In the genomic region with DNA sequence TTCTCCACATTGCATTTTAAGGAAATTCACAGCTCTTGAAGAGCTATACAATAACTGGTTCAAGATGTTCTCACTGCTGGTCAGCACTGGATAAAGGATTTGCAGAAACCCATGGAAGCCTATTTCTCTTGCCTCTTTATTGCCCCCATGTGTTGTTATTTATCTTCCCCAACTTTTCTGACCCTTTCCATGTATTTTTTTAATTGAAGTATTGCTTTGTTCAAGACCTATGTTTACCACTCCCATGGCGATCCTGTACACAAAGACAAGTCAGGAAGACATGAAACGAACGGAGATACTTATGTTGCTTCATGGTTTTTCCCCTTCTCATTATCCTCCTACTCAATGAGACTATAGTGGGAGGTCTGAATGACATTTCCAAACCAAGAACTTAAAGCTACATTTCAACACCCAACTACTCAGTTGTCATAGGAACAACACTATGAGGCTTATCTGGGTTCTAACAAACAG, we compare ENCODE assay signal across 9 cellular contexts.
DNase-seq lines count a peak whose midpoint lies in the region; ATAC-seq and TF ChIP-seq lines count a peak whose summit lies in the region.
"Had no signal": no experiment of that assay in that cellular context is flagged by ENCODE, and none has a peak within 500 bp of the region (broad histone marks: within the 10 kb centered on the region; RNA-seq: fewer than 3 reads in every experiment).

No MANE protein-coding gene starts in this region.

- DNase-seq in CD8-positive, alpha-beta T cell: no peak
- peak; percentile 66 for DNase-seq in LHCN-M2 (ENCODE audit: low read depth)
- no peak for DNase-seq in breast epithelium (ENCODE audit: low spot score in 2 of 2)
- DNase-seq in natural killer cell: no peak
- DNase-seq in NCI-H2171 treated with DMSO at 0.1 percent for 48 hours (lab: John Stamatoyannopoulos, UW): no peak
- DNase-seq in SHP77 (lab: John Stamatoyannopoulos, UW): no peak
- DNase-seq in SW 1271 (lab: John Stamatoyannopoulos, UW): no peak
- DNase-seq in mucosa of gallbladder (ENCODE audit: low spot score): no peak
- DNase-seq: activated CD4-positive, CD25-positive, alpha-beta regulatory T cell treated with anti-CD3 and anti-CD28 coated beads, Interleukin-2, amount 50 U/mL, for 72 hours had no signal

- no peak overlapping the region for H3K27ac ChIP-seq in CD8-positive, alpha-beta T cell (ENCODE audit: low read depth, low read length)
- peak overlapping the region; percentile 51 to 85 for H3K27ac ChIP-seq in breast epithelium

- H3K4me3 Mint-ChIP-seq in CD8-positive, alpha-beta T cell: peak overlapping the region; percentile 79
- H3K4me3 Mint-ChIP-seq in natural killer cell: peak overlapping the region; percentile 81

- H3K27ac Mint-ChIP-seq in CD8-positive, alpha-beta T cell: peak overlapping the region; percentile 81
- peak overlapping the region; percentile 88 to 90 for H3K27ac Mint-ChIP-seq in natural killer cell

- peaks cover 6% of the 10 kb centered on the region for H3K36me3 Mint-ChIP-seq in CD8-positive, alpha-beta T cell
- H3K36me3 Mint-ChIP-seq in natural killer cell: peaks cover 3% of the 10 kb centered on the region

- H3K4me1 ChIP-seq in CD8-positive, alpha-beta T cell (ENCODE audit: insufficient read depth, low read length): peaks cover 17% of the 10 kb centered on the region
- peaks cover 0 to 5% of the 10 kb centered on the region in 2 donors for H3K4me1 ChIP-seq in breast epithelium

- no peaks in the 10 kb centered on the region for H3K27me3 ChIP-seq in CD8-positive, alpha-beta T cell (ENCODE audit: insufficient read depth, low read length)
- H3K27me3 ChIP-seq in breast epithelium: peaks cover 0 to 40% of the 10 kb centered on the region in 2 donors

- no peak overlapping the region for H3K4me3 ChIP-seq in CD8-positive, alpha-beta T cell (ENCODE audit: low read depth, low read length)
- peak overlapping the region; percentile 46 to 61 (median 47) for H3K4me3 ChIP-seq in breast epithelium

- no peak for ATAC-seq in CD8-positive, alpha-beta T cell
- ATAC-seq in natural killer cell: peak; percentile 29 to 48 (median 32)

- H3K4me1 Mint-ChIP-seq in CD8-positive, alpha-beta T cell (ENCODE audit: low read depth): peaks cover 63% of the 10 kb centered on the region
- H3K4me1 Mint-ChIP-seq in natural killer cell: peaks cover 45 to 55% of the 10 kb centered on the region in 2 donors

- intact Hi-C loops in CD8-positive, alpha-beta T cell (cut with DNase I, micrococcal nuclease): loop anchor here (10.0 kb wide), 2 partner anchors 778 to 1068 kb away; partner anchors contain the start of genes RP2 (in 1 of the 2) and ZNF674 (in 1 of the 2)
- intact Hi-C loops in breast epithelium (cut with DNase I; ENCODE audit: low total_unique reads): no loop called here
- intact Hi-C loops in natural killer cell (cut with micrococcal nuclease): loop anchor here (10.0 kb wide), 1 partner anchor 778 kb away; the partner anchor contains the start of gene ZNF674

- CTCF ChIA-PET in CD8-positive, alpha-beta T cell (lab: Charles Lee): no interaction called here

- H3K9me3 ChIP-seq in CD8-positive, alpha-beta T cell (ENCODE audit: low read length): no peaks in the 10 kb centered on the region
- no peaks in the 10 kb centered on the region for H3K9me3 ChIP-seq in breast epithelium

- H3K36me3 ChIP-seq in CD8-positive, alpha-beta T cell (ENCODE audit: insufficient read depth, low read length): no peaks in the 10 kb centered on the region
- H3K36me3 ChIP-seq in breast epithelium: no peaks in the 10 kb centered on the region

- no peak for TF ChIP-seq CTCF in CD8-positive, alpha-beta T cell (IDR thresholded peaks at IDR 0.05)
- TF ChIP-seq CTCF in breast epithelium (IDR thresholded peaks at IDR 0.05): no peak
- no peak for TF ChIP-seq CTCF in natural killer cell (IDR thresholded peaks at IDR 0.05)

- no peaks in the 10 kb centered on the region for H3K27me3 Mint-ChIP-seq in CD8-positive, alpha-beta T cell (ENCODE audit: low read depth)
- no peaks in the 10 kb centered on the region for H3K27me3 Mint-ChIP-seq in natural killer cell (ENCODE audit: low read depth in 2 of 2)

- no peak for TF ChIP-seq POLR2A in breast epithelium (IDR thresholded peaks at IDR 0.05)

- H3K9me3 Mint-ChIP-seq in CD8-positive, alpha-beta T cell: no peaks in the 10 kb centered on the region
- no peaks in the 10 kb centered on the region for H3K9me3 Mint-ChIP-seq in natural killer cell

- POLR2A ChIA-PET in CD8-positive, alpha-beta T cell (lab: Charles Lee): interaction anchor here (0.7 kb wide), 1 partner anchor 891 kb away, joined by 3 read pairs; no protein-coding TSS in a partner anchor
